Comparison of ENCODE assay signal across 20 cellular contexts in the genomic region with DNA sequence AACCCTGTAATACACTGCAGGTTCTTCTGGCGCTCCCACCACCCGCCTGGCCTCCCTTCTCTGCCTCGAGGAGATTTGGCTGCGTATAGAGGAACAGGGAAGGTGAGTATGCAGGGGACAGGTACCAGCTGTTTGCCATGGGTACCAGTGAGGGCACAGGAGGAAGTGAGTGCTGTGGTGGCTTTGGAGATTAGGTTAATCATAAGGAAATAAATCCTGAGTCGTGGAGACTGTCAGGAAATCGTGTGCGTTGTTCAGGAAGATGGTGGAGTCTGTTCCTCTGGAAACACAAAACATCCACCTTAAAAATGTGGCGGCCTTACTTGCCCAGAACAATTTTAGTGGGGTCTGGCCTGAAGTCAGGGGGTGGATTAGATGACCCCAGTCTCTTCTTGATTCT.
DNase-seq lines count a peak whose midpoint lies in the region; ATAC-seq and TF ChIP-seq lines count a peak whose summit lies in the region.
"Had no signal": no experiment of that assay in that cellular context is flagged by ENCODE, and none has a peak within 500 bp of the region (broad histone marks: within the 10 kb centered on the region; RNA-seq: fewer than 3 reads in every experiment).

No MANE protein-coding gene starts in this region.

- peaks cover 9% of the 10 kb centered on the region for H3K4me1 Mint-ChIP-seq in activated naive CD4-positive, alpha-beta T cell treated with anti-CD3 and anti-CD28 coated beads, Interleukin-2, amount 10 ng/mL, durations not matched to agents 7 days and 5 days
- H3K4me1 Mint-ChIP-seq in chondrocyte (ENCODE audit: low read depth) (peaks cover 68% of the 10 kb centered on the region), neural progenitor cell (peaks cover 30% of the 10 kb centered on the region)

- no peaks in the 10 kb centered on the region for H3K36me3 ChIP-seq in neural progenitor cell

- ATAC-seq in activated naive CD4-positive, alpha-beta T cell treated with anti-CD3 and anti-CD28 coated beads, Interleukin-2, amount 50 U/mL, for 72 hours = no peak
- no peak for ATAC-seq in SK-N-SH treated with all-trans-retinoic acid at 6 μM for 48 hours
- ATAC-seq: Panc1 had no signal

- peaks cover 28 to 37% of the 10 kb centered on the region in 2 donors for H3K36me3 Mint-ChIP-seq in activated naive CD4-positive, alpha-beta T cell treated with anti-CD3 and anti-CD28 coated beads, Interleukin-2, amount 50 U/mL, for 72 hours
- peaks cover 60% of the 10 kb centered on the region for H3K36me3 Mint-ChIP-seq in activated naive CD4-positive, alpha-beta T cell treated with anti-CD3 and anti-CD28 coated beads, Interleukin-2, amount 10 ng/mL, durations not matched to agents 7 days and 5 days
- peaks cover 25% of the 10 kb centered on the region for H3K36me3 Mint-ChIP-seq in chondrocyte (ENCODE audit: low read depth)
- peaks cover 17% of the 10 kb centered on the region for H3K36me3 Mint-ChIP-seq in neural progenitor cell

- no peak overlapping the region for H3K27ac ChIP-seq in neural progenitor cell
- H3K27ac ChIP-seq: C4-2B had no signal

- no peak overlapping the region for H3K4me2 ChIP-seq in neural progenitor cell

- CTCF ChIA-PET in activated naive CD4-positive, alpha-beta T cell treated with anti-CD3 and anti-CD28 coated beads, Interleukin-2, amount 10 ng/mL, durations not matched to agents 7 days and 5 days (lab: Charles Lee) = no interaction called here

- H3K27me3 ChIP-seq in neural progenitor cell = peaks cover 12% of the 10 kb centered on the region

- peaks cover 5 to 13% of the 10 kb centered on the region in 2 donors for H3K9me3 Mint-ChIP-seq in activated naive CD4-positive, alpha-beta T cell treated with anti-CD3 and anti-CD28 coated beads, Interleukin-2, amount 50 U/mL, for 72 hours
- peaks cover 15% of the 10 kb centered on the region for H3K9me3 Mint-ChIP-seq in activated naive CD4-positive, alpha-beta T cell treated with anti-CD3 and anti-CD28 coated beads, Interleukin-2, amount 10 ng/mL, durations not matched to agents 7 days and 5 days
- H3K9me3 Mint-ChIP-seq in chondrocyte (ENCODE audit: low read depth) (peaks cover 9% of the 10 kb centered on the region), neural progenitor cell (peaks cover 26% of the 10 kb centered on the region)

- no peak overlapping the region for H3K9ac ChIP-seq in neural progenitor cell

- peaks cover 4% of the 10 kb centered on the region for H3F3A ChIP-seq in neural progenitor cell (ENCODE audit: low read depth)

- H3K79me2 ChIP-seq in neural progenitor cell (ENCODE audit: low read depth) = no peaks in the 10 kb centered on the region

- no peak for TF ChIP-seq CTCF in chondrocyte (IDR thresholded peaks at IDR 0.05)
- no peak for TF ChIP-seq CTCF in neural progenitor cell (IDR thresholded peaks at IDR 0.05)

- peaks cover 10% of the 10 kb centered on the region for H3K4me1 ChIP-seq in neural progenitor cell
- H3K4me1 ChIP-seq: Caco-2 had no signal

- no peak for DNase-seq in activated naive CD4-positive, alpha-beta T cell treated with anti-CD3 and anti-CD28 coated beads, Interleukin-2, amount 50 U/mL, for 72 hours (ENCODE audit: low spot score in 2 of 2)
- no peak for DNase-seq in activated naive CD4-positive, alpha-beta T cell treated with anti-CD3 and anti-CD28 coated beads, Interleukin-2, amount 10 ng/mL, durations not matched to agents 7 days and 5 days
- DNase-seq in chondrocyte (ENCODE audit: low spot score) = no peak
- no peak for DNase-seq in neural progenitor cell (ENCODE audit: low spot score)
- DNase-seq in activated CD8-positive, alpha-beta memory T cell treated with anti-CD3 and anti-CD28 coated beads for 24 hours = no peak
- no peak for DNase-seq in NCI-H2081 treated with DMSO at 0.1 percent for 48 hours (lab: John Stamatoyannopoulos, UW)
- DNase-seq in MV-4-11 (lab: John Stamatoyannopoulos, UW) = no peak
- DNase-seq: Caco-2, DMS 273 treated with DMSO at 0.1 percent for 48 hours, DMS79 treated with DMSO at 0.1 percent for 48 hours, KG1, NCI-H1105, NCI-H146, NCI-H2029, NCI-H345, NCI-H524, NCI-H774 had no signal

- H3K4me3 Mint-ChIP-seq in activated naive CD4-positive, alpha-beta T cell treated with anti-CD3 and anti-CD28 coated beads, Interleukin-2, amount 10 ng/mL, durations not matched to agents 7 days and 5 days = no peak overlapping the region
- H3K4me3 Mint-ChIP-seq in chondrocyte (ENCODE audit: unreplicated experiment) (no peak overlapping the region), neural progenitor cell (no peak overlapping the region)

- no peaks in the 10 kb centered on the region for H4K20me1 ChIP-seq in neural progenitor cell (ENCODE audit: low read depth)

- H3K27ac Mint-ChIP-seq in activated naive CD4-positive, alpha-beta T cell treated with anti-CD3 and anti-CD28 coated beads, Interleukin-2, amount 50 U/mL, for 72 hours = peak overlapping the region; percentile 4 to 18
- H3K27ac Mint-ChIP-seq in activated naive CD4-positive, alpha-beta T cell treated with anti-CD3 and anti-CD28 coated beads, Interleukin-2, amount 10 ng/mL, durations not matched to agents 7 days and 5 days = no peak overlapping the region
- H3K27ac Mint-ChIP-seq in chondrocyte (ENCODE audit: unreplicated experiment) (peak overlapping the region; percentile 96), neural progenitor cell (peak overlapping the region; percentile 74)

- H3K27me3 Mint-ChIP-seq in activated naive CD4-positive, alpha-beta T cell treated with anti-CD3 and anti-CD28 coated beads, Interleukin-2, amount 10 ng/mL, durations not matched to agents 7 days and 5 days = no peaks in the 10 kb centered on the region
- H3K27me3 Mint-ChIP-seq in chondrocyte (ENCODE audit: low read depth) (no peaks in the 10 kb centered on the region), neural progenitor cell (ENCODE audit: insufficient read depth, low read depth) (peaks cover 4% of the 10 kb centered on the region)

- no peaks in the 10 kb centered on the region for H3K9me3 ChIP-seq in neural progenitor cell (ENCODE audit: low read depth)
- H3K9me3 ChIP-seq: Caco-2 had no signal

- no peak overlapping the region for H2AFZ ChIP-seq in neural progenitor cell (replicated peaks)

- H3K4me3 ChIP-seq in neural progenitor cell = no peak overlapping the region

TF ChIP-seq in SK-N-SH treated with all-trans-retinoic acid at 6 μM for 48 hours, 23 proteins besides CTCF, POLR2A, EP300 and RAD21:
- TF ChIP-seq RARB (CRISPR knock-in tag; IDR thresholded peaks at IDR 0.05) (no peak), ISL1 (CRISPR knock-in tag; IDR thresholded peaks at IDR 0.05) (no peak), ZNF70 (CRISPR knock-in tag; IDR thresholded peaks at IDR 0.05) (no peak), TOX (CRISPR knock-in tag; IDR thresholded peaks at IDR 0.05; ENCODE audit: borderline replicate concordance) (no peak), ZC3H10 (CRISPR knock-in tag; IDR thresholded peaks at IDR 0.05) (no peak), ZFP3 (CRISPR knock-in tag; IDR thresholded peaks at IDR 0.05) (no peak), ESRRG (CRISPR knock-in tag; IDR thresholded peaks at IDR 0.05) (no peak), ZNF565 (CRISPR knock-in tag; conservative IDR thresholded peaks at IDR 0.05; ENCODE audit: low read depth) (no peak)
- TF ChIP-seq, protein P1, sequence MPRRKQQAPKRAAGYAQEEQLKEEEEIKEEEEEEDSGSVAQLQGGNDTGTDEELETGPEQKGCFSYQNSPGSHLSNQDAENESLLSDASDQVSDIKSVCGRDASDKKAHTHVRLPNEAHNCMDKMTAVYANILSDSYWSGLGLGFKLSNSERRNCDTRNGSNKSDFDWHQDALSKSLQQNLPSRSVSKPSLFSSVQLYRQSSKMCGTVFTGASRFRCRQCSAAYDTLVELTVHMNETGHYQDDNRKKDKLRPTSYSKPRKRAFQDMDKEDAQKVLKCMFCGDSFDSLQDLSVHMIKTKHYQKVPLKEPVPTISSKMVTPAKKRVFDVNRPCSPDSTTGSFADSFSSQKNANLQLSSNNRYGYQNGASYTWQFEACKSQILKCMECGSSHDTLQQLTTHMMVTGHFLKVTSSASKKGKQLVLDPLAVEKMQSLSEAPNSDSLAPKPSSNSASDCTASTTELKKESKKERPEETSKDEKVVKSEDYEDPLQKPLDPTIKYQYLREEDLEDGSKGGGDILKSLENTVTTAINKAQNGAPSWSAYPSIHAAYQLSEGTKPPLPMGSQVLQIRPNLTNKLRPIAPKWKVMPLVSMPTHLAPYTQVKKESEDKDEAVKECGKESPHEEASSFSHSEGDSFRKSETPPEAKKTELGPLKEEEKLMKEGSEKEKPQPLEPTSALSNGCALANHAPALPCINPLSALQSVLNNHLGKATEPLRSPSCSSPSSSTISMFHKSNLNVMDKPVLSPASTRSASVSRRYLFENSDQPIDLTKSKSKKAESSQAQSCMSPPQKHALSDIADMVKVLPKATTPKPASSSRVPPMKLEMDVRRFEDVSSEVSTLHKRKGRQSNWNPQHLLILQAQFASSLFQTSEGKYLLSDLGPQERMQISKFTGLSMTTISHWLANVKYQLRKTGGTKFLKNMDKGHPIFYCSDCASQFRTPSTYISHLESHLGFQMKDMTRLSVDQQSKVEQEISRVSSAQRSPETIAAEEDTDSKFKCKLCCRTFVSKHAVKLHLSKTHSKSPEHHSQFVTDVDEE (CRISPR knock-in tag; IDR thresholded peaks at IDR 0.05) = no peak
